14 cellular contexts compared by ENCODE assay signal in genomic region chr2:27058210-27058609, GRCh38. TPM values are rescaled to one million over a fixed set of nuclear protein-coding genes. Genes with fewer than 3 reads are reported as not detected.
A peak's percentile ranks its signal among the peaks of the same experiment; 100 is the strongest.
DNase-seq lines count a peak whose midpoint lies in the region; ATAC-seq, FAIRE-seq and TF ChIP-seq lines count a peak whose summit lies in the region.
"Had no signal": no experiment of that assay in that cellular context is flagged by ENCODE, and none has a peak within 500 bp of the region (broad histone marks: within the 10 kb centered on the region; RNA-seq: fewer than 3 reads in every experiment).

No MANE protein-coding gene starts in this region.

- TF ChIP-seq CTCF in left ventricle myocardium inferior (IDR thresholded peaks at IDR 0.05; ENCODE audit: borderline replicate concordance) (no peak), K562 (IDR thresholded peaks at IDR 0.05 in 2 of 3, conservative IDR thresholded peaks at IDR 0.05 in 1 of 3; ENCODE audit: insufficient read depth in 2 of 3, low read depth in 1 of 3, low read length in 3 of 3) (no peak), sigmoid colon (IDR thresholded peaks at IDR 0.05) (no peak), omental fat pad (IDR thresholded peaks at IDR 0.05) (no peak)

- in situ Hi-C loops in K562 (cut with MboI) = no loop called here

- H3K27ac ChIP-seq in left ventricle myocardium inferior (replicated peaks) (no peak overlapping the region), K562 (ENCODE audit: extremely low read depth, low read depth, low read length) (no peak overlapping the region), sigmoid colon (no peak overlapping the region)

- intact Hi-C loops in left cardiac atrium (cut with DNase I) (no loop called here), left ventricle myocardium inferior (cut with micrococcal nuclease) (no loop called here), K562 (cut with micrococcal nuclease) (no loop called here), sigmoid colon (cut with DNase I) (no loop called here)

- TF ChIP-seq EP300 in K562 (IDR thresholded peaks at IDR 0.05; ENCODE audit: low read length) (no peak), sigmoid colon (IDR thresholded peaks at IDR 0.05) (no peak)

- TF ChIP-seq POLR2A in GM12891 (IDR thresholded peaks at IDR 0.05; ENCODE audit: low read depth, low read length) (peak; percentile 38; the same call in 1 of the 2 replicates), K562 (conservative IDR thresholded peaks at IDR 0.05) (no peak), sigmoid colon (IDR thresholded peaks at IDR 0.05) (no peak)

- H3K27me3 ChIP-seq in left ventricle myocardium inferior (ENCODE audit: low read depth) (no peaks in the 10 kb centered on the region), K562 (ENCODE audit: control insufficient read depth in 2 of 2, insufficient read depth in 2 of 2, low read length in 2 of 2) (no peaks in the 10 kb centered on the region), sigmoid colon (no peaks in the 10 kb centered on the region)

- no peak for TF ChIP-seq RAD21 in K562 (CRISPR knock-in tag; conservative IDR thresholded peaks at IDR 0.05 in 1 of 2, IDR thresholded peaks at IDR 0.05 in 1 of 2)

- H2AFZ ChIP-seq in K562 (ENCODE audit: low read depth, low read length) = no peak overlapping the region
- H2AFZ ChIP-seq: GM23338 had no signal

- ATAC-seq in left cardiac atrium = no peak
- ATAC-seq in K562 = no peak
- ATAC-seq in omental fat pad (ENCODE audit: low FRiP score) = no peak
- ATAC-seq: GM23338 had no signal

- CTCF ChIA-PET in K562 (lab: Yijun Ruan, JAX; ENCODE audit: low intra/inter-chr PET ratio) = no interaction called here

- 85% methylated on average over 10 of the region's 10 CpGs for WGBS in K562 (ENCODE audit: insufficient coverage, low coverage, missing lambda C conversion rate)
- WGBS in sigmoid colon, 2 donors = 82 to 89% methylated on average over 10 of the region's 10 CpGs

- no peak overlapping the region for H3K4me3 ChIP-seq in left ventricle myocardium inferior
- H3K4me3 ChIP-seq in K562 = no peak overlapping the region
- no peak overlapping the region for H3K4me3 ChIP-seq in sigmoid colon
- H3K4me3 ChIP-seq: GM23338 had no signal

- POLR2A ChIA-PET in K562 (lab: Yijun Ruan, JAX) = interaction anchor here (0.6 to 10.5 kb wide), 7 partner anchors 8 to 104 kb away, joined by 3 to 112 read pairs (median 4); partner anchors contain the start of gene OST4

- no peak overlapping the region for H3K4me2 ChIP-seq in K562 (ENCODE audit: insufficient read depth, low read length)
- H3K4me2 ChIP-seq: GM23338 had no signal

- no peaks in the 10 kb centered on the region for H4K20me1 ChIP-seq in K562 (replicated peaks; ENCODE audit: control insufficient read depth, insufficient read depth, low read length)

- H3K79me2 ChIP-seq in K562 (ENCODE audit: control insufficient read depth, insufficient read depth, low read length) = no peaks in the 10 kb centered on the region

- BruUV-seq in K562 (replicated peaks; lab: Mats Ljungman, UMichigan) = no TSS peak

- H3K36me3 ChIP-seq in left ventricle myocardium inferior = peaks cover 65% of the 10 kb centered on the region
- H3K36me3 ChIP-seq in K562 (ENCODE audit: control insufficient read depth, insufficient read depth, low read length) = peaks cover 71% of the 10 kb centered on the region
- H3K36me3 ChIP-seq in sigmoid colon = peaks cover 12 to 83% (median 23%) of the 10 kb centered on the region in 4 donors

- DNase-seq in left cardiac atrium (peak; percentile 4), left ventricle myocardium inferior (no peak), GM12891 (ENCODE audit: insufficient read length, low spot score) (no peak), K562 (ENCODE audit: extremely low read depth in 1 of 4, low spot score in 3 of 4) (no peak), sigmoid colon (peak; percentile 40), omental fat pad (ENCODE audit: low spot score) (no peak), NCI-H2029 treated with DMSO at 0.1 percent for 48 hours (lab: John Stamatoyannopoulos, UW) (no peak), NOMO-1 treated with dmso at 0.1 percent for 144 hours (lab: John Stamatoyannopoulos, UW; ENCODE audit: unreplicated experiment) (no peak)
- DNase-seq: C1 segment of cervical spinal cord; CD4-positive, alpha-beta T cell; DMS79; H7 had no signal

- H3K9me3 ChIP-seq in left ventricle myocardium inferior (replicated peaks) (no peaks in the 10 kb centered on the region), K562 (replicated peaks; ENCODE audit: control insufficient read depth, insufficient read depth, low read depth, low read length) (no peaks in the 10 kb centered on the region), sigmoid colon (no peaks in the 10 kb centered on the region)

- peak overlapping the region in 1 of 2 experiments; percentile 6; a peak in 1 of 4 replicates for H3K9ac ChIP-seq in K562 (ENCODE audit: insufficient read depth in 1 of 2, low read depth in 2 of 2, low read length in 2 of 2)

- FAIRE-seq in GM12891 (lab: Jason Lieb, UNC) (no peak), K562 (lab: Jason Lieb, UNC) (no peak)
- FAIRE-seq: A204.1 had no signal

- H3K9me1 ChIP-seq in K562 (ENCODE audit: control insufficient read depth, insufficient read depth, low read length) = no peaks in the 10 kb centered on the region

- peaks cover 12% of the 10 kb centered on the region for H3K4me1 ChIP-seq in left ventricle myocardium inferior
- H3K4me1 ChIP-seq in K562 (replicated peaks in 1 of 2; ENCODE audit: control insufficient read depth in 2 of 2, insufficient read depth in 2 of 2, low read length in 2 of 2) = peaks cover 24 to 28% of the 10 kb centered on the region in 2 experiments
- H3K4me1 ChIP-seq in sigmoid colon = peaks cover 0 to 2% (median 0%) of the 10 kb centered on the region in 4 donors

RNA-seq across cellular contexts. Expression of gene AGBL5, which starts 6.7 kb away (rescaled TPM):
- total RNA-seq in left cardiac atrium (10 to 100 TPM in 1 of 2 donors, 1 to 10 TPM in 1; 8.4 to 12.0 TPM), left ventricle myocardium inferior (10.0 TPM), K562 (2014; rRNA removed) (26.2 and 30.3 TPM in 2 replicates), K562 (2014; rRNA removed; fragmentation: Illumina TruSeq; extraction: Trizol) (25.8 and 26.4 TPM in 2 replicates), K562 (2015; rRNA removed; fragmentation: Illumina TruSeq; extraction: Trizol) (28.7 and 29.1 TPM in 2 replicates), K562 (2021) (37.6 and 40.3 TPM in 2 replicates), sigmoid colon (10 to 100 TPM; 16.8 to 23.3 (median 18.1) TPM), omental fat pad (10 to 100 TPM in 2 of 4 donors, 1 to 10 TPM in 2; 6.8 to 14.4 (median 10.3) TPM)
- 17.6 TPM for polyA plus RNA-seq in GM12891 (2012; ENCODE audit: low read depth, missing spikeins)
- total RNA-seq in K562 (2011; cell fraction: chromatin; rRNA removed; ENCODE audit: low replicate concordance) = 40.2 and 80.6 TPM in 2 replicates
- 34.5 and 47.0 TPM in 2 replicates for total RNA-seq in K562 (2011; cell fraction: nucleolus; rRNA removed)
- 34.2 and 36.7 TPM in 2 replicates for total RNA-seq in K562 (2011; cell fraction: nucleoplasm; rRNA removed)
- polyA plus RNA-seq in K562 (2011; rRNA removed) (48.3 and 52.7 TPM in 2 replicates), K562 (2014; fragmentation: Illumina TruSeq; extraction: Trizol) (49.5 and 52.3 TPM in 2 replicates), K562 (2014; fragmentation: Nextera tagmentation; extraction: Ambion mirVana) (1 to 10 TPM; 3.3 to 6.3 TPM), K562 (2014; rRNA removed) (24.9 and 33.8 TPM in 2 replicates), sigmoid colon (10 to 100 TPM; 12.4 to 16.2 (median 13.4) TPM)
- polyA plus RNA-seq in K562 (2011; cell fraction: cytosol; rRNA removed) = 61.4 and 68.7 TPM in 2 replicates
- 59.7 and 61.5 TPM in 2 replicates for polyA plus RNA-seq in K562 (2011; cell fraction: nucleus; rRNA removed)
- 33.2 and 62.0 TPM in 2 replicates for polyA plus RNA-seq in K562 (2012)
- polyA minus RNA-seq in K562 (2011; rRNA and poly(A)+ RNA removed) = 42.1 and 50.9 TPM in 2 replicates
- 22.4 and 26.2 TPM in 2 replicates for polyA minus RNA-seq in K562 (2011; cell fraction: cytosol; rRNA and poly(A)+ RNA removed)
- 20.7 and 27.2 TPM in 2 replicates for polyA minus RNA-seq in K562 (2011; cell fraction: nucleus; rRNA and poly(A)+ RNA removed)

RNA-seq across cellular contexts. Expression of gene OST4, which starts 13.2 kb away (rescaled TPM):
- total RNA-seq in left cardiac atrium = 100 to 1,000 TPM; 364 to 404 TPM
- total RNA-seq in left ventricle myocardium inferior = 354 TPM
- 666 TPM for polyA plus RNA-seq in GM12891 (2012; ENCODE audit: low read depth, missing spikeins)
- total RNA-seq in K562 (2011; cell fraction: chromatin; rRNA removed; ENCODE audit: low replicate concordance) = 32.9 and 75.2 TPM in 2 replicates
- total RNA-seq in K562 (2011; cell fraction: nucleolus; rRNA removed) = 76.6 and 92.2 TPM in 2 replicates
- 88.9 and 136 TPM in 2 replicates for total RNA-seq in K562 (2011; cell fraction: nucleoplasm; rRNA removed)
- total RNA-seq in K562 (2014; rRNA removed) = 186 and 199 TPM in 2 replicates
- total RNA-seq in K562 (2014; rRNA removed; fragmentation: Illumina TruSeq; extraction: Trizol) = 263 and 292 TPM in 2 replicates
- total RNA-seq in K562 (2015; rRNA removed; fragmentation: Illumina TruSeq; extraction: Trizol) = 335 and 366 TPM in 2 replicates
- 239 and 266 TPM in 2 replicates for total RNA-seq in K562 (2021)
- 328 and 435 TPM in 2 replicates for polyA plus RNA-seq in K562 (2011; rRNA removed)
- 794 and 995 TPM in 2 replicates for polyA plus RNA-seq in K562 (2011; cell fraction: cytosol; rRNA removed)
- 204 and 270 TPM in 2 replicates for polyA plus RNA-seq in K562 (2011; cell fraction: nucleus; rRNA removed)
- polyA plus RNA-seq in K562 (2012) = 363 and 494 TPM in 2 replicates
- polyA plus RNA-seq in K562 (2014; fragmentation: Illumina TruSeq; extraction: Trizol) = 503 and 545 TPM in 2 replicates
- polyA plus RNA-seq in K562 (2014; fragmentation: Nextera tagmentation; extraction: Ambion mirVana) = 1,000 to 10,000 TPM; 1,144 to 1,155 TPM
- 355 and 369 TPM in 2 replicates for polyA plus RNA-seq in K562 (2014; rRNA removed)
- polyA minus RNA-seq in K562 (2011; rRNA and poly(A)+ RNA removed) = 170 and 193 TPM in 2 replicates
- polyA minus RNA-seq in K562 (2011; cell fraction: cytosol; rRNA and poly(A)+ RNA removed) = 371 and 384 TPM in 2 replicates
- polyA minus RNA-seq in K562 (2011; cell fraction: nucleus; rRNA and poly(A)+ RNA removed) = 63.4 and 99.5 TPM in 2 replicates
- total RNA-seq in sigmoid colon = 100 to 1,000 TPM; 244 to 428 (median 382) TPM
- polyA plus RNA-seq in sigmoid colon = 100 to 1,000 TPM; 366 to 688 (median 635) TPM
- 100 to 1,000 TPM; 221 to 396 (median 282) TPM for total RNA-seq in omental fat pad

RNA-seq across cellular contexts. Expression of gene EMILIN1, which starts 20.2 kb away (rescaled TPM):
- total RNA-seq in left cardiac atrium (10 to 100 TPM; 41.1 to 46.6 TPM), left ventricle myocardium inferior (18.4 TPM), K562 (2014; rRNA removed) (2.2 and 2.7 TPM in 2 replicates), K562 (2014; rRNA removed; fragmentation: Illumina TruSeq; extraction: Trizol) (0.04 TPM in 1 of 2 replicates, not detected in the other), K562 (2015; rRNA removed; fragmentation: Illumina TruSeq; extraction: Trizol) (0.54 and 0.75 TPM in 2 replicates), K562 (2021) (1.0 and 1.5 TPM in 2 replicates), sigmoid colon (100 to 1,000 TPM; 156 to 350 (median 279) TPM), omental fat pad (10 to 100 TPM; 27.5 to 62.7 (median 41.2) TPM)
- 0.40 TPM for polyA plus RNA-seq in GM12891 (2012; ENCODE audit: low read depth, missing spikeins)
- 0.26 and 1.00 TPM in 2 replicates for total RNA-seq in K562 (2011; cell fraction: chromatin; rRNA removed; ENCODE audit: low replicate concordance)
- 1.6 and 2.0 TPM in 2 replicates for total RNA-seq in K562 (2011; cell fraction: nucleolus; rRNA removed)
- total RNA-seq in K562 (2011; cell fraction: nucleoplasm; rRNA removed) = 0.51 and 0.61 TPM in 2 replicates
- polyA plus RNA-seq in K562 (2011; rRNA removed) (0.24 and 0.43 TPM in 2 replicates), K562 (2014; fragmentation: Illumina TruSeq; extraction: Trizol) (0.06 and 0.37 TPM in 2 replicates), K562 (2014; fragmentation: Nextera tagmentation; extraction: Ambion mirVana) (not detected), K562 (2014; rRNA removed) (0.94 and 1.1 TPM in 2 replicates), sigmoid colon (10 to 100 TPM in 1 of 3 donors, 1 to 10 TPM in 2; 4.8 to 50.9 (median 5.3) TPM)
- 0.63 and 1.3 TPM in 2 replicates for polyA plus RNA-seq in K562 (2011; cell fraction: cytosol; rRNA removed)
- 1.1 and 2.4 TPM in 2 replicates for polyA plus RNA-seq in K562 (2011; cell fraction: nucleus; rRNA removed)
- 1.1 and 1.7 TPM in 2 replicates for polyA plus RNA-seq in K562 (2012)
- 0.12 and 0.25 TPM in 2 replicates for polyA minus RNA-seq in K562 (2011; rRNA and poly(A)+ RNA removed)
- 0.46 and 0.67 TPM in 2 replicates for polyA minus RNA-seq in K562 (2011; cell fraction: cytosol; rRNA and poly(A)+ RNA removed)
- polyA minus RNA-seq in K562 (2011; cell fraction: nucleus; rRNA and poly(A)+ RNA removed) = 0.78 and 0.94 TPM in 2 replicates

RNA-seq across cellular contexts. Expression of gene TMEM214, which starts 25.4 kb away (rescaled TPM):
- 10 to 100 TPM; 39.1 to 66.5 TPM for total RNA-seq in left cardiac atrium
- 31.4 TPM for total RNA-seq in left ventricle myocardium inferior
- polyA plus RNA-seq in GM12891 (2012; ENCODE audit: low read depth, missing spikeins) = 38.1 TPM
- 364 and 807 TPM in 2 replicates for total RNA-seq in K562 (2011; cell fraction: chromatin; rRNA removed; ENCODE audit: low replicate concordance)
- 428 and 514 TPM in 2 replicates for total RNA-seq in K562 (2011; cell fraction: nucleolus; rRNA removed)
- total RNA-seq in K562 (2011; cell fraction: nucleoplasm; rRNA removed) = 376 and 406 TPM in 2 replicates
- total RNA-seq in K562 (2014; rRNA removed) = 18.9 and 23.7 TPM in 2 replicates
- 31.0 and 34.3 TPM in 2 replicates for total RNA-seq in K562 (2014; rRNA removed; fragmentation: Illumina TruSeq; extraction: Trizol)
- total RNA-seq in K562 (2015; rRNA removed; fragmentation: Illumina TruSeq; extraction: Trizol) = 44.0 and 44.1 TPM in 2 replicates
- 78.5 and 79.6 TPM in 2 replicates for total RNA-seq in K562 (2021)
- polyA plus RNA-seq in K562 (2011; rRNA removed) = 52.9 and 143 TPM in 2 replicates
- 146 and 165 TPM in 2 replicates for polyA plus RNA-seq in K562 (2011; cell fraction: cytosol; rRNA removed)
- polyA plus RNA-seq in K562 (2011; cell fraction: nucleus; rRNA removed) = 466 and 543 TPM in 2 replicates
- 57.3 and 151 TPM in 2 replicates for polyA plus RNA-seq in K562 (2012)
- polyA plus RNA-seq in K562 (2014; fragmentation: Illumina TruSeq; extraction: Trizol) = 76.9 and 81.4 TPM in 2 replicates
- 10 to 100 TPM; 11.4 to 14.8 TPM for polyA plus RNA-seq in K562 (2014; fragmentation: Nextera tagmentation; extraction: Ambion mirVana)
- 55.0 and 58.0 TPM in 2 replicates for polyA plus RNA-seq in K562 (2014; rRNA removed)
- 123 TPM in 2 replicates for polyA minus RNA-seq in K562 (2011; rRNA and poly(A)+ RNA removed)
- polyA minus RNA-seq in K562 (2011; cell fraction: cytosol; rRNA and poly(A)+ RNA removed) = 96.4 and 118 TPM in 2 replicates
- polyA minus RNA-seq in K562 (2011; cell fraction: nucleus; rRNA and poly(A)+ RNA removed) = 142 and 264 TPM in 2 replicates
- total RNA-seq in sigmoid colon = 10 to 100 TPM; 26.4 to 39.4 (median 35.0) TPM
- 10 to 100 TPM; 16.0 to 65.7 (median 16.2) TPM for polyA plus RNA-seq in sigmoid colon
- total RNA-seq in omental fat pad = 10 to 100 TPM; 52.4 to 76.0 (median 64.7) TPM

RNA-seq across cellular contexts. Expression of gene KHK, which starts 28.4 kb away (rescaled TPM):
- total RNA-seq in left cardiac atrium (1 to 10 TPM; 3.0 to 4.3 TPM), left ventricle myocardium inferior (2.9 TPM), K562 (2014; rRNA removed) (5.8 and 9.8 TPM in 2 replicates), K562 (2014; rRNA removed; fragmentation: Illumina TruSeq; extraction: Trizol) (2.4 and 3.6 TPM in 2 replicates), K562 (2015; rRNA removed; fragmentation: Illumina TruSeq; extraction: Trizol) (8.8 and 9.2 TPM in 2 replicates), K562 (2021) (10.7 and 13.2 TPM in 2 replicates), sigmoid colon (1 to 10 TPM; 1.6 to 5.3 (median 3.8) TPM), omental fat pad (1 to 10 TPM; 1.6 to 3.3 (median 2.1) TPM)
- polyA plus RNA-seq in GM12891 (2012; ENCODE audit: low read depth, missing spikeins) = 1.6 TPM
- 2.0 and 6.1 TPM in 2 replicates for total RNA-seq in K562 (2011; cell fraction: chromatin; rRNA removed; ENCODE audit: low replicate concordance)
- 5.5 and 8.5 TPM in 2 replicates for total RNA-seq in K562 (2011; cell fraction: nucleolus; rRNA removed)
- total RNA-seq in K562 (2011; cell fraction: nucleoplasm; rRNA removed) = 5.1 and 5.5 TPM in 2 replicates
- polyA plus RNA-seq in K562 (2011; rRNA removed) (3.4 and 3.7 TPM in 2 replicates), K562 (2014; fragmentation: Illumina TruSeq; extraction: Trizol) (6.2 TPM in 2 replicates), K562 (2014; fragmentation: Nextera tagmentation; extraction: Ambion mirVana) (1 to 10 TPM; 1.5 to 2.7 TPM), K562 (2014; rRNA removed) (4.8 and 5.2 TPM in 2 replicates), sigmoid colon (10 to 100 TPM in 1 of 3 donors, 1 to 10 TPM in 2; 2.4 to 12.7 (median 6.7) TPM)
- polyA plus RNA-seq in K562 (2011; cell fraction: cytosol; rRNA removed) = 4.3 and 6.2 TPM in 2 replicates
- polyA plus RNA-seq in K562 (2011; cell fraction: nucleus; rRNA removed) = 9.1 and 9.7 TPM in 2 replicates
- polyA plus RNA-seq in K562 (2012) = 15.4 and 17.5 TPM in 2 replicates
- 2.0 and 2.2 TPM in 2 replicates for polyA minus RNA-seq in K562 (2011; rRNA and poly(A)+ RNA removed)
- polyA minus RNA-seq in K562 (2011; cell fraction: cytosol; rRNA and poly(A)+ RNA removed) = 5.2 and 6.2 TPM in 2 replicates
- 3.3 and 3.4 TPM in 2 replicates for polyA minus RNA-seq in K562 (2011; cell fraction: nucleus; rRNA and poly(A)+ RNA removed)

Comparison
In these comparisons a context has a peak if more than half of its experiments do, and no peak if none do; other contexts are left out.
1. DNase-seq: peak in left cardiac atrium (single experiment) and sigmoid colon (single experiment); none in left ventricle myocardium inferior (single experiment), GM12891 (single experiment), K562 (0 of 4), omental fat pad (single experiment), NCI-H2029 treated with DMSO at 0.1 percent for 48 hours (single experiment) and NOMO-1 treated with dmso at 0.1 percent for 144 hours (single experiment).